Comparison of ENCODE assay signal across 8 cellular contexts in the genomic region with DNA sequence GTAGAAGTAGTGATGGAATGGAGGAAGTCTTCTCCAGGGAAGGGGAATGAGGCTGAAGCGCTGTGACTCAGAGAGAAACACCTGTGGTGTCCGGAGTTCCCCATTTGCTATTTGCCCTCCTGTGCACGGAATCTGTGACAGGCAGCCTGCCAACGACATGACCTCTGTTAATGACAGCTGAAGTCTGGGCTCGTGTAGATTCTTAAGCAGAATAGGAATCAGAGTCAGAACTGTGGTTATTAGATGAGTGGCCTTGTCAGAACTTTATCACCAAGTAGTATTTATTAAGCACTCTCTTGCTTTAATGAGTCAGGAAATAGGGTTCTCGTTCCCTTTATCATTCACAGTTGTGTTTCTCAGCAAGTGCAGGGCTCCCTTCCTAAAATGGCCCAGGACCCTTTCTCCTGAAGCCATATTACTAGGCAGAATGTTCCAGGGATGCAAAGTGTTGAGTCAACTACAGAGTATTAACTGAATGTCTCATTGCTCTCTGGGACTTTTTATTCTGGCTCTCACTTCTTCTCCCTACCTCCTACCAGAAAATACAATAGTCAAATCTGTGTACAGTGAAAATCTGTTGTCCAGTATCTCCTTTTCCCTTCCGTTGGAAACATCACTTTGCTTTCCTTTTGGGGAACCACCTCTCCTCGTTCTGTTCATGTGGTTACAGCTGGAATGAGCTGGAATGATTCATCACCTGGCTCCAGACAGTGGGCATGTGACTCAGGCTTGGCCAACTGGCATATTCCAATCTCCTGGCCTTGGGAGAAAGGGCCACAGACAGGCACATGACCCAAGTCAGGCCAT.
DNase-seq lines count a peak whose midpoint lies in the region; ATAC-seq lines count a peak whose summit lies in the region.

No MANE protein-coding gene starts in this region.

- peaks cover 2 to 3% of the 10 kb centered on the region in 2 donors for H3K36me3 Mint-ChIP-seq in stimulated activated naive B cell treated with anti-CD40 and anti-IgM and Interleukin-4, amounts not matched to agents 10 μg/mL and 1 μg/mL and 100 μg/mL, for 72 hours

- peak overlapping the region; percentile 45 to 65 for H3K4me3 Mint-ChIP-seq in stimulated activated naive B cell treated with anti-CD40 and anti-IgM and Interleukin-4, amounts not matched to agents 10 μg/mL and 1 μg/mL and 100 μg/mL, for 72 hours

- H3K4me1 Mint-ChIP-seq in stimulated activated naive B cell treated with anti-CD40 and anti-IgM and Interleukin-4, amounts not matched to agents 10 μg/mL and 1 μg/mL and 100 μg/mL, for 72 hours, result peaks cover 20 to 31% of the 10 kb centered on the region in 2 donors

- intact Hi-C loops in left ventricle myocardium superior (cut with micrococcal nuclease), result no loop called here

- DNase-seq in DMS53 treated with DMSO at 0.1 percent for 48 hours (lab: John Stamatoyannopoulos, UW; ENCODE audit: unreplicated experiment) (peak; percentile 15), left ventricle myocardium superior (peak; percentile 61), middle frontal gyrus (ENCODE audit: extremely low spot score, low spot score) (no peak)
- DNase-seq in activated CD4-positive, alpha-beta T cell treated with anti-CD3 and anti-CD28 coated beads, Interleukin-2, amount 50 U/mL, for 4 hours, result peak; percentile 15 to 26
- DNase-seq in stimulated activated naive B cell treated with anti-CD40 and anti-IgM and Interleukin-4, amounts not matched to agents 10 μg/mL and 1 μg/mL and 100 μg/mL, for 72 hours, result peak; percentile 86
- no peak for DNase-seq in effector CD8-positive, alpha-beta T cell (lab: John Stamatoyannopoulos, UW)

- H3K27me3 Mint-ChIP-seq in stimulated activated naive B cell treated with anti-CD40 and anti-IgM and Interleukin-4, amounts not matched to agents 10 μg/mL and 1 μg/mL and 100 μg/mL, for 72 hours, result no peaks in the 10 kb centered on the region

- H3K9me3 Mint-ChIP-seq in stimulated activated naive B cell treated with anti-CD40 and anti-IgM and Interleukin-4, amounts not matched to agents 10 μg/mL and 1 μg/mL and 100 μg/mL, for 72 hours, result peaks cover 2 to 3% of the 10 kb centered on the region in 2 donors

- ATAC-seq in GM19467 (IDR thresholded peaks at IDR 0.05; ENCODE audit: unreplicated experiment) (peak; percentile 88), HG03457 (IDR thresholded peaks at IDR 0.05; ENCODE audit: unreplicated experiment) (peak; percentile 89), left ventricle myocardium superior (peak; percentile 91)
- peak; percentile 97 to 98 for ATAC-seq in stimulated activated naive B cell treated with anti-CD40 and anti-IgM and Interleukin-4, amounts not matched to agents 10 μg/mL and 1 μg/mL and 100 μg/mL, for 72 hours (replicated peaks)

- H3K27ac Mint-ChIP-seq in stimulated activated naive B cell treated with anti-CD40 and anti-IgM and Interleukin-4, amounts not matched to agents 10 μg/mL and 1 μg/mL and 100 μg/mL, for 72 hours, result peak overlapping the region; percentile 94

Comparison
In these comparisons a context has a peak if more than half of its experiments do, and no peak if none do; other contexts are left out.
1. DNase-seq: peak in DMS53 treated with DMSO at 0.1 percent for 48 hours (single experiment), activated CD4-positive, alpha-beta T cell treated with anti-CD3 and anti-CD28 coated beads, Interleukin-2, amount 50 U/mL, for 4 hours (2 of 2), left ventricle myocardium superior (single experiment) and stimulated activated naive B cell treated with anti-CD40 and anti-IgM and Interleukin-4, amounts not matched to agents 10 μg/mL and 1 μg/mL and 100 μg/mL, for 72 hours (single experiment); none in middle frontal gyrus (single experiment) and effector CD8-positive, alpha-beta T cell (single experiment).
2. Peak in every context shown above with its lines, with median percentiles within 50 percentile points of each other: ATAC-seq.